7 cellular contexts compared by ENCODE assay signal in genomic region chr15:64597469-64597806, GRCh38.
DNase-seq lines count a peak whose midpoint lies in the region; ATAC-seq lines count a peak whose summit lies in the region.

No MANE protein-coding gene starts in this region.

- no peaks in the 10 kb centered on the region for H3K27me3 Mint-ChIP-seq in activated naive CD8-positive, alpha-beta T cell treated with anti-CD3 and anti-CD28 coated beads, Interleukin-2, amount 10 ng/mL, durations not matched to agents 7 days and 5 days
- no peaks in the 10 kb centered on the region for H3K27me3 Mint-ChIP-seq in naive B cell

- POLR2A ChIA-PET in activated naive CD8-positive, alpha-beta T cell treated with anti-CD3 and anti-CD28 coated beads, Interleukin-2, amount 10 ng/mL, durations not matched to agents 7 days and 5 days (lab: Charles Lee) = interaction anchor here (0.6 to 1.6 kb wide), 4 partner anchors 9 to 34 kb away, joined by 3 to 7 read pairs (median 4); no protein-coding TSS in a partner anchor

- peaks cover 39% of the 10 kb centered on the region for H3K4me1 Mint-ChIP-seq in activated naive CD8-positive, alpha-beta T cell treated with anti-CD3 and anti-CD28 coated beads, Interleukin-2, amount 10 ng/mL, durations not matched to agents 7 days and 5 days
- peaks cover 36 to 53% (median 53%) of the 10 kb centered on the region in 3 donors for H3K4me1 Mint-ChIP-seq in naive B cell

- peak; percentile 31 for ATAC-seq in HG03354 (IDR thresholded peaks at IDR 0.05; ENCODE audit: poor library complexity, severe bottlenecking, unreplicated experiment)
- ATAC-seq in activated naive CD8-positive, alpha-beta T cell treated with anti-CD3 and anti-CD28 coated beads, Interleukin-2, amount 10 ng/mL, durations not matched to agents 7 days and 5 days (ENCODE audit: low read depth) = no peak
- ATAC-seq in naive B cell (ENCODE audit: low read depth in 2 of 2) = peak; percentile 11 to 14

- peak overlapping the region; percentile 86 for H3K4me3 Mint-ChIP-seq in activated naive CD8-positive, alpha-beta T cell treated with anti-CD3 and anti-CD28 coated beads, Interleukin-2, amount 10 ng/mL, durations not matched to agents 7 days and 5 days
- H3K4me3 Mint-ChIP-seq in naive B cell = peak overlapping the region; percentile 10 to 89 (median 82)

- peak overlapping the region; percentile 91 for H3K27ac Mint-ChIP-seq in activated naive CD8-positive, alpha-beta T cell treated with anti-CD3 and anti-CD28 coated beads, Interleukin-2, amount 10 ng/mL, durations not matched to agents 7 days and 5 days
- H3K27ac Mint-ChIP-seq in naive B cell = peak overlapping the region in 5 of 6 donors; percentile 18 to 86 (median 58)

- H3K36me3 Mint-ChIP-seq in activated naive CD8-positive, alpha-beta T cell treated with anti-CD3 and anti-CD28 coated beads, Interleukin-2, amount 10 ng/mL, durations not matched to agents 7 days and 5 days = peaks cover 2% of the 10 kb centered on the region
- H3K36me3 Mint-ChIP-seq in naive B cell = no peaks in the 10 kb centered on the region

- peak; percentile 74 for DNase-seq in COR-L47 (lab: John Stamatoyannopoulos, UW)
- no peak for DNase-seq in activated naive CD8-positive, alpha-beta T cell treated with anti-CD3 and anti-CD28 coated beads, Interleukin-2, amount 10 ng/mL, durations not matched to agents 7 days and 5 days
- DNase-seq in naive B cell = no peak
- DNase-seq in DMS153 treated with DMSO at 0.1 percent for 48 hours (lab: John Stamatoyannopoulos, UW; ENCODE audit: unreplicated experiment) = no peak
- DNase-seq in GF-D8 (lab: John Stamatoyannopoulos, UW) = no peak
- no peak for DNase-seq in cerebellar cortex (ENCODE audit: low spot score)

- no peaks in the 10 kb centered on the region for H3K9me3 Mint-ChIP-seq in activated naive CD8-positive, alpha-beta T cell treated with anti-CD3 and anti-CD28 coated beads, Interleukin-2, amount 10 ng/mL, durations not matched to agents 7 days and 5 days
- H3K9me3 Mint-ChIP-seq in naive B cell = no peaks in the 10 kb centered on the region
